ENCODE assay signal across 21 cellular contexts in the genomic region with DNA sequence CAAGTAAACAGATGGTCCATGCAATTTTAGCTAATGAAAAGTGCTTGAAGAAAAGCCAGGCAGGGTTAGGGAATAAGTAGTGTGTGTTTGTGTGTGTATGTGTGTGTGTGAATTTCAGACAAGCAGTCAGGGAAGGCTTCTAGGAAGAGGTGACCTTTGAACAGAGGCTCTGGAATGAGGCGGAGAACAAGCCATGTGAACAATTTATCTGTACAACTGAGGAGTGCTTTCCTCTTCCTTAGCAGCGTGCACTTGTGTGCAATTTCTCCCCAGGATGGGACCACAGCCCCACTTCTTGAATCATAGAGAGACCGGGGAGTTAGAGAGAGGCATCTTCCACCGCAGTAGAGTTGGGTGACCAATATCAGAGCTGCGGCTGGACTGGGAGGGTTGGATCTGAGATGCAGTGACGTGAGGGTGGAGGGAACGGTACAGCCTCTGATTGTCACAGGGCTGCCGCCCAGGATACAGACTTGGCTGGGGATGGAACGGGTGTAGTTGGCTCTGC.
A peak's percentile ranks its signal among the peaks of the same experiment; 100 is the strongest.
DNase-seq lines count a peak whose midpoint lies in the region; ATAC-seq, FAIRE-seq and TF ChIP-seq lines count a peak whose summit lies in the region.
"Had no signal": no experiment of that assay in that cellular context is flagged by ENCODE, and none has a peak within 500 bp of the region (broad histone marks: within the 10 kb centered on the region; RNA-seq: fewer than 3 reads in every experiment).

No MANE protein-coding gene starts in this region.

- H3K4ac ChIP-seq in IMR-90 (ENCODE audit: low read depth, low read length) (no peak overlapping the region), trophoblast cell (ENCODE audit: low read depth, low read length) (no peak overlapping the region)

- H3K79me1 ChIP-seq in IMR-90 (ENCODE audit: low read depth in 1 of 2, low read length in 2 of 2): no peaks in the 10 kb centered on the region
- H3K79me1 ChIP-seq in trophoblast cell (ENCODE audit: low read length): peaks cover 4% of the 10 kb centered on the region

- H3K9me3 ChIP-seq in A549 (no peaks in the 10 kb centered on the region), IMR-90 (ENCODE audit: control insufficient read depth, insufficient read depth, low read length) (no peaks in the 10 kb centered on the region), gastroesophageal sphincter (no peaks in the 10 kb centered on the region), trophoblast cell (ENCODE audit: insufficient read depth, low read depth, low read length) (no peaks in the 10 kb centered on the region), left lung (no peaks in the 10 kb centered on the region)
- H3K9me3 ChIP-seq: ovary had no signal

- H3K9me1 ChIP-seq in IMR-90 (ENCODE audit: insufficient read depth, low read length): no peaks in the 10 kb centered on the region

- H2BK120ac ChIP-seq in IMR-90 (ENCODE audit: low read depth, low read length) (no peak overlapping the region), trophoblast cell (ENCODE audit: insufficient read depth, low read length, poor library complexity) (no peak overlapping the region)

- H2BK20ac ChIP-seq in IMR-90 (ENCODE audit: low read depth, low read length): no peak overlapping the region

- peaks cover 11% of the 10 kb centered on the region for H3K27me3 ChIP-seq in IMR-90 (ENCODE audit: control insufficient read depth, insufficient read depth, low read length)
- no peaks in the 10 kb centered on the region for H3K27me3 ChIP-seq in gastroesophageal sphincter
- no peaks in the 10 kb centered on the region for H3K27me3 ChIP-seq in trophoblast cell (ENCODE audit: insufficient read depth, low read length)
- peaks cover 0 to 21% of the 10 kb centered on the region in 2 donors for H3K27me3 ChIP-seq in left lung
- H3K27me3 ChIP-seq: ovary had no signal

- H3K27ac ChIP-seq in A549 (no peak overlapping the region), IMR-90 (ENCODE audit: insufficient read depth, low read length) (no peak overlapping the region), gastroesophageal sphincter (peak overlapping the region in 3 of 4 donors; percentile 40 to 75 (median 56)), trophoblast cell (ENCODE audit: low read depth, low read length) (no peak overlapping the region), left lung (no peak overlapping the region)

- no peak overlapping the region for H3K18ac ChIP-seq in IMR-90 (ENCODE audit: low read depth, low read length)
- H3K18ac ChIP-seq in trophoblast cell (ENCODE audit: low read length): no peak overlapping the region

- no peak overlapping the region for H3K56ac ChIP-seq in IMR-90 (ENCODE audit: extremely low read depth, insufficient read depth, low read length)

- in situ Hi-C loops in IMR-90 (cut with MboI; ENCODE audit: low sequenced_read_pairs): no loop called here

- H3K9ac ChIP-seq in IMR-90 (ENCODE audit: low read depth, low read length) (no peak overlapping the region), trophoblast cell (ENCODE audit: low read length) (no peak overlapping the region)

- dilution Hi-C loops in IMR-90 (cut with HindIII; ENCODE audit: low sequenced_read_pairs, unreplicated experiment): no loop called here

- no peak overlapping the region for H4K12ac ChIP-seq in trophoblast cell (ENCODE audit: low read depth, low read length)

- POLR2A ChIA-PET in A549 (lab: Yijun Ruan, JAX) (no interaction called here), IMR-90 (lab: Charles Lee; ENCODE audit: unreplicated experiment) (no interaction called here)

- TF ChIP-seq POLR2A in A549 (IDR thresholded peaks at IDR 0.05; ENCODE audit: low read length) (no peak), IMR-90 (IDR thresholded peaks at IDR 0.05; ENCODE audit: low read depth, low read length) (no peak), gastroesophageal sphincter (IDR thresholded peaks at IDR 0.05) (no peak)

- ATAC-seq in A549 (no peak), IMR-90 (ENCODE audit: low read depth) (no peak), gastroesophageal sphincter (no peak), GM21723 (IDR thresholded peaks at IDR 0.05; ENCODE audit: unreplicated experiment) (no peak), left lung (no peak)
- ATAC-seq: activated T-helper 17 cell treated with anti-CD3 and anti-CD28 coated beads, Interleukin-2, amount 50 U/mL, for 72 hours; GM12878 had no signal

- H3K79me2 ChIP-seq in trophoblast cell (ENCODE audit: control insufficient read depth, insufficient read depth, low read length, poor library complexity): no peaks in the 10 kb centered on the region

- TF ChIP-seq RAD21 in A549 (conservative IDR thresholded peaks at IDR 0.05 in 1 of 2, IDR thresholded peaks at IDR 0.05 in 1 of 2) (no peak), IMR-90 (IDR thresholded peaks at IDR 0.05; ENCODE audit: low read length) (no peak)

- no peak overlapping the region for H2BK12ac ChIP-seq in trophoblast cell (ENCODE audit: low read length)

- BruUV-seq in IMR-90 (replicated peaks; lab: Mats Ljungman, UMichigan): no TSS peak

- WGBS in A549 (ENCODE audit: missing lambda C conversion rate): 79% methylated on average over 9 of the region's 9 CpGs
- no CpG with 5 or more reads among the region's 9 CpGs for WGBS in IMR-90 (ENCODE audit: extremely low coverage in 2 of 2, insufficient read length in 1 of 2), 2 experiments
- WGBS in gastroesophageal sphincter (ENCODE audit: low coverage in 1 of 2), 2 donors: 86 to 90% methylated on average over 5 to 9 of the region's 9 CpGs
- WGBS in trophoblast cell (ENCODE audit: extremely low coverage, insufficient coverage, insufficient read length): no CpG with 5 or more reads among the region's 9 CpGs

- H3K14ac ChIP-seq in IMR-90 (replicated peaks; ENCODE audit: low read depth, low read length) (no peak overlapping the region), trophoblast cell (ENCODE audit: low read length) (no peak overlapping the region)

- no peak overlapping the region for H2AK9ac ChIP-seq in IMR-90 (replicated peaks; ENCODE audit: low read depth, low read length, poor library complexity)

- intact Hi-C loops in IMR-90 (cut with micrococcal nuclease): no loop called here
- intact Hi-C loops in left lung (cut with DNase I): loop anchor here in 1 of 2 donors (5.0 kb wide), 1 partner anchor 277 kb away; a partner anchor contains a TSS

- H4K5ac ChIP-seq in IMR-90 (ENCODE audit: low read depth, low read length): no peak overlapping the region

- H3K4me1 ChIP-seq in A549 (peaks cover 3% of the 10 kb centered on the region; the same call in 1 of the 3 replicates), IMR-90 (ENCODE audit: control insufficient read depth, insufficient read depth, low read length) (no peaks in the 10 kb centered on the region), gastroesophageal sphincter (peaks cover 0 to 18% (median 0%) of the 10 kb centered on the region in 3 donors), trophoblast cell (ENCODE audit: control insufficient read depth in 1 of 2, insufficient read depth in 2 of 2, low read length in 2 of 2) (peaks cover 3 to 4% of the 10 kb centered on the region in 2 experiments), left lung (peaks cover 0 to 4% of the 10 kb centered on the region in 2 donors)

- H3K36me3 ChIP-seq in IMR-90 (ENCODE audit: control insufficient read depth, insufficient read depth, low read length) (no peaks in the 10 kb centered on the region), gastroesophageal sphincter (no peaks in the 10 kb centered on the region), trophoblast cell (ENCODE audit: control insufficient read depth in 1 of 2, insufficient read depth in 2 of 2, low read length in 2 of 2) (no peaks in the 10 kb centered on the region), left lung (no peaks in the 10 kb centered on the region)
- H3K36me3 ChIP-seq: ovary had no signal

- no peak overlapping the region for H2AK5ac ChIP-seq in IMR-90 (ENCODE audit: low read depth, low read length)
- H2AK5ac ChIP-seq in trophoblast cell (ENCODE audit: low read length): no peak overlapping the region

- TF ChIP-seq CTCF in A549 (IDR thresholded peaks at IDR 0.05) (no peak), IMR-90 (conservative IDR thresholded peaks at IDR 0.05; ENCODE audit: low read depth, low read length) (no peak), gastroesophageal sphincter (IDR thresholded peaks at IDR 0.05) (no peak), left lung (IDR thresholded peaks at IDR 0.05) (no peak)

- TF ChIP-seq EP300 in A549 (IDR thresholded peaks at IDR 0.05): no peak
- no peak for TF ChIP-seq EP300 in gastroesophageal sphincter (IDR thresholded peaks at IDR 0.05)

- CTCF ChIA-PET in A549 (lab: Yijun Ruan, JAX): interaction anchor here (0.6 to 2.1 kb wide), 7 partner anchors 10 to 1388 kb away, joined by 3 to 8 read pairs (median 4); a partner anchor contains a TSS
- CTCF ChIA-PET in IMR-90 (lab: Yijun Ruan, JAX): interaction anchor here (1.1 to 2.8 kb wide), 4 partner anchors 12 to 279 kb away, joined by 3 to 13 read pairs (median 9); a partner anchor contains a TSS

- H4K20me1 ChIP-seq in IMR-90 (ENCODE audit: insufficient read depth, low read length): no peaks in the 10 kb centered on the region

- H4K8ac ChIP-seq in IMR-90 (ENCODE audit: low read depth in 2 of 2, low read length in 2 of 2) (no peak overlapping the region), trophoblast cell (ENCODE audit: low read depth, low read length) (no peak overlapping the region)

- H3K4me2 ChIP-seq in A549 (no peak overlapping the region), IMR-90 (ENCODE audit: low read depth, low read length) (no peak overlapping the region), trophoblast cell (ENCODE audit: low read length) (no peak overlapping the region)

- no peak overlapping the region for H4K91ac ChIP-seq in IMR-90 (ENCODE audit: insufficient read depth, low read depth, low read length)
- H4K91ac ChIP-seq in trophoblast cell (ENCODE audit: low read depth, low read length): no peak overlapping the region

- FAIRE-seq in A549 (lab: Jason Lieb, UNC): no peak
- FAIRE-seq: GM12878, islet of Langerhans had no signal

- H3K23ac ChIP-seq in IMR-90 (ENCODE audit: low read depth, low read length): no peak overlapping the region
- H3K23ac ChIP-seq in trophoblast cell (ENCODE audit: low read length): no peak overlapping the region

- DNase-seq in A549 (ENCODE audit: low read depth in 1 of 2, low spot score in 1 of 2) (no peak), IMR-90 (no peak), trophoblast cell (no peak), NCI-H2171 (lab: John Stamatoyannopoulos, UW) (no peak), left lung (no peak)
- no peak for DNase-seq in activated effector memory CD4-positive, alpha-beta T cell treated with anti-CD3 and anti-CD28 coated beads, Interleukin-2, amount 50 U/mL, for 16 hours
- DNase-seq: activated CD4-positive, alpha-beta T cell treated with anti-CD3 and anti-CD28 coated beads for 48 hours; activated naive CD8-positive, alpha-beta T cell treated with anti-CD3 and anti-CD28 coated beads, Interleukin-2, amount 10 ng/mL, durations not matched to agents 7 days and 5 days; CD4-positive, CD25-positive, alpha-beta regulatory T cell; GOT3; hypothalamus; naive B cell; NCI-H1694; NCI-H774; SIG-M5 had no signal

- H2BK15ac ChIP-seq in IMR-90 (ENCODE audit: low read depth, low read length): no peak overlapping the region

- H2AFZ ChIP-seq in IMR-90 (replicated peaks; ENCODE audit: low read length, poor library complexity) (peak overlapping the region; percentile 29), trophoblast cell (ENCODE audit: insufficient read depth, low read length, poor library complexity) (no peak overlapping the region)

- H3K4me3 ChIP-seq in A549 (no peak overlapping the region), IMR-90 (ENCODE audit: insufficient read depth, low read depth, low read length) (no peak overlapping the region), gastroesophageal sphincter (peak overlapping the region in 1 of 2 donors; percentile 33), trophoblast cell (ENCODE audit: low read depth, low read length) (peak overlapping the region; percentile 20), left lung (no peak overlapping the region)
- H3K4me3 ChIP-seq: GM12878 had no signal

- H2BK5ac ChIP-seq in IMR-90 (ENCODE audit: low read depth, low read length, poor library complexity, severe bottlenecking) (no peak overlapping the region), trophoblast cell (ENCODE audit: low read depth, low read length, poor library complexity) (no peak overlapping the region)

Comparison
In these comparisons a context has a peak if more than half of its experiments do, and no peak if none do; other contexts are left out.
1. H3K27ac ChIP-seq: peak in gastroesophageal sphincter (3 of 4); none in A549 (0 of 2), IMR-90 (single experiment), trophoblast cell (single experiment) and left lung (0 of 2).